9 cellular contexts compared by ENCODE assay signal in genomic region chr5:52990531-52990925, GRCh38. TPM values are rescaled to one million over a fixed set of nuclear protein-coding genes. Genes with fewer than 3 reads are reported as not detected.
DNase-seq lines count a peak whose midpoint lies in the region; ATAC-seq and TF ChIP-seq lines count a peak whose summit lies in the region.
"Had no signal": no experiment of that assay in that cellular context is flagged by ENCODE, and none has a peak within 500 bp of the region (broad histone marks: within the 10 kb centered on the region; RNA-seq: fewer than 3 reads in every experiment).

No MANE protein-coding gene starts in this region.

- H3K4me1 ChIP-seq in Caco-2: peaks cover 22% of the 10 kb centered on the region
- peaks cover 44% of the 10 kb centered on the region for H3K4me1 ChIP-seq in Panc1 (ENCODE audit: control insufficient read depth, insufficient read depth, low read length)
- peaks cover 8% of the 10 kb centered on the region for H3K4me1 ChIP-seq in neuron (ENCODE audit: insufficient read depth, low read length)

- in situ Hi-C loops in Panc1 (cut with HindIII; ENCODE audit: low pct_unique_long_range_greater_than_20kb, low sequenced_read_pairs): no loop called here

- H3K4me3 Mint-ChIP-seq in Caco-2 (ENCODE audit: unreplicated experiment): peak overlapping the region; percentile 85

- intact Hi-C loops in Caco-2 (cut with micrococcal nuclease; ENCODE audit: unreplicated experiment) (no loop called here), Panc1 (cut with micrococcal nuclease; ENCODE audit: unreplicated experiment) (no loop called here)

- POLR2A ChIA-PET in Caco-2 (lab: Charles Lee) (no interaction called here), Panc1 (lab: Charles Lee) (interaction anchor here (0.6 kb wide), 1 partner anchor 589 kb away, joined by 7 read pairs; no protein-coding TSS in a partner anchor)

- H3K27ac ChIP-seq in Panc1 (ENCODE audit: low read length): peak overlapping the region; percentile 88

- DNase-seq in Caco-2 (no peak), Panc1 (ENCODE audit: low read depth, low spot score) (no peak), epithelial cell of esophagus (ENCODE audit: low read depth) (no peak), NCI-H510A (lab: John Stamatoyannopoulos, UW) (no peak), A172 (ENCODE audit: low spot score) (no peak), NCI-H2081 (lab: John Stamatoyannopoulos, UW) (no peak), amygdala (lab: John Stamatoyannopoulos, UW) (no peak)
- DNase-seq: DMS79 treated with DMSO at 0.1 percent for 48 hours had no signal

- H3K9me3 ChIP-seq in Caco-2 (no peaks in the 10 kb centered on the region), Panc1 (ENCODE audit: control insufficient read depth, insufficient read depth, low read depth, low read length) (no peaks in the 10 kb centered on the region), neuron (ENCODE audit: low read length) (no peaks in the 10 kb centered on the region)

- H3K4me1 Mint-ChIP-seq in Caco-2 (ENCODE audit: low read depth, unreplicated experiment): peaks cover 34% of the 10 kb centered on the region

- CTCF ChIA-PET in Caco-2 (lab: Charles Lee): interaction anchor here (0.6 to 1.5 kb wide), 5 partner anchors 40 to 191 kb away, joined by 3 to 8 read pairs (median 5); no protein-coding TSS in a partner anchor
- CTCF ChIA-PET in Panc1 (lab: Charles Lee): interaction anchor here (0.6 kb wide), 1 partner anchor 42 kb away, joined by 6 read pairs; no protein-coding TSS in a partner anchor

- H3K27me3 Mint-ChIP-seq in Caco-2 (ENCODE audit: insufficient read depth, unreplicated experiment): no peaks in the 10 kb centered on the region

- BruUV-seq in Caco-2 (replicated peaks; lab: Mats Ljungman, UMichigan) (TSS peak; percentile 56), Panc1 (replicated peaks; lab: Mats Ljungman, UMichigan) (TSS peak; percentile 79)

- H3K27ac Mint-ChIP-seq in Caco-2 (ENCODE audit: unreplicated experiment): peak overlapping the region; percentile 60

- H2AFZ ChIP-seq in neuron (ENCODE audit: low read depth, low read length): peak overlapping the region; percentile 97

- H3K36me3 ChIP-seq in Caco-2 (ENCODE audit: control insufficient read depth, insufficient read depth, low read length) (no peaks in the 10 kb centered on the region), Panc1 (ENCODE audit: control insufficient read depth, insufficient read depth, low read length) (peaks cover 4% of the 10 kb centered on the region; the same call in 1 of the 2 replicates), neuron (ENCODE audit: insufficient read depth, low read length) (no peaks in the 10 kb centered on the region)

- H3K36me3 Mint-ChIP-seq in Caco-2 (ENCODE audit: insufficient read depth, unreplicated experiment): peaks cover 16% of the 10 kb centered on the region

- peak overlapping the region; percentile 56 for H3K4me3 ChIP-seq in Caco-2 (ENCODE audit: low read depth, low read length)
- H3K4me3 ChIP-seq in Panc1 (ENCODE audit: low read depth in 2 of 2, low read length in 2 of 2): peak overlapping the region; percentile 80 to 92
- H3K4me3 ChIP-seq in epithelial cell of esophagus (ENCODE audit: low read length): peak overlapping the region; percentile 85
- H3K4me3 ChIP-seq in neuron (ENCODE audit: low read length): peak overlapping the region; percentile 92

- H3K27me3 ChIP-seq in Caco-2 (replicated peaks; ENCODE audit: control insufficient read depth, insufficient read depth, low read length) (no peaks in the 10 kb centered on the region), Panc1 (ENCODE audit: control insufficient read depth, insufficient read depth, low read length) (no peaks in the 10 kb centered on the region), neuron (ENCODE audit: insufficient read depth, low read length) (peaks cover 6% of the 10 kb centered on the region)

- H3K9me3 Mint-ChIP-seq in Caco-2 (ENCODE audit: unreplicated experiment): no peaks in the 10 kb centered on the region

- no peak for TF ChIP-seq CTCF in Caco-2 (IDR thresholded peaks at IDR 0.05; ENCODE audit: insufficient read depth in 1 of 2, low read depth in 1 of 2, low read length in 1 of 2, severe bottlenecking in 1 of 2, unreplicated experiment in 1 of 2)
- TF ChIP-seq CTCF in Panc1 (IDR thresholded peaks at IDR 0.05): no peak
- no peak for TF ChIP-seq CTCF in epithelial cell of esophagus (IDR thresholded peaks at IDR 0.05; ENCODE audit: insufficient read depth, low read depth, low read length, missing control alignments)

- ATAC-seq in Panc1: no peak

RNA-seq across cellular contexts. Expression of gene ITGA2, which starts 1.4 kb away (rescaled TPM):
- 13.6 and 19.3 TPM in 2 replicates for total RNA-seq in Caco-2 (2022)
- 41.8 TPM for total RNA-seq in Panc1 (2021; ENCODE audit: unreplicated experiment)
- polyA plus RNA-seq in Panc1 (2012; ENCODE audit: insufficient read length): 10.0 TPM
- 13.4 and 21.8 TPM in 2 replicates for total RNA-seq in A172 (2014; rRNA removed; shearing (Covaris generic))
